1 cellular context compared by ENCODE assay signal in genomic region chr2:15667579-15668556, GRCh38.
TF ChIP-seq lines count a peak whose summit lies in the region.

No MANE protein-coding gene starts in this region.

TF ChIP-seq in IMR-90, 13 proteins besides CTCF, POLR2A, EP300 and RAD21:
- TF ChIP-seq MXI1 (IDR thresholded peaks at IDR 0.05; ENCODE audit: borderline replicate concordance, low read depth, low read length) (no peak), NFE2L2 (IDR thresholded peaks at IDR 0.05; ENCODE audit: low read depth, low read length) (no peak), RCOR1 (IDR thresholded peaks at IDR 0.05; ENCODE audit: insufficient replicate concordance, low read length) (no peak), USF2 (IDR thresholded peaks at IDR 0.05; ENCODE audit: low read depth, low read length) (no peak), CHD1 (IDR thresholded peaks at IDR 0.05; ENCODE audit: low read depth, low read length) (no peak), ELK1 (IDR thresholded peaks at IDR 0.05; ENCODE audit: borderline replicate concordance, low read depth, low read length) (no peak), FOS (IDR thresholded peaks at IDR 0.05; ENCODE audit: low read depth, low read length) (no peak), CEBPB (IDR thresholded peaks at IDR 0.05; ENCODE audit: low read depth, low read length) (no peak), MAZ (IDR thresholded peaks at IDR 0.05; ENCODE audit: borderline replicate concordance, low read depth, low read length) (no peak), MAFK (IDR thresholded peaks at IDR 0.05; ENCODE audit: low read depth, low read length) (no peak), SMC3 (IDR thresholded peaks at IDR 0.05; ENCODE audit: low read depth, low read length) (no peak)
